26 cellular contexts compared by ENCODE assay signal in genomic region chr1:245366886-245367285, GRCh38.
"Had no signal": no experiment of that assay in that cellular context is flagged by ENCODE, and none has a peak within 500 bp of the region (broad histone marks: within the 10 kb centered on the region; RNA-seq: fewer than 3 reads in every experiment).

No MANE protein-coding gene starts in this region.

- H2AFZ ChIP-seq: hepatocyte, parathyroid adenoma had no signal

- H3K9me3 Mint-ChIP-seq: neural crest cell had no signal

- H3K27me3 ChIP-seq: hepatocyte, neutrophil, right atrium auricular region, stomach, testis, thyroid gland, transverse colon, upper lobe of left lung, vagina had no signal

- H3K4me3 Mint-ChIP-seq: naive thymus-derived CD8-positive, alpha-beta T cell; nephron; neural crest cell had no signal

- H3K4me1 ChIP-seq: parathyroid adenoma, right atrium auricular region, stomach, testis, transverse colon, upper lobe of left lung, vagina had no signal

- H3K9me3 ChIP-seq: heart right ventricle, left ventricle myocardium inferior, neutrophil, right atrium auricular region, stomach, testis, thyroid gland, transverse colon, upper lobe of left lung, vagina had no signal

- H3K4me3 ChIP-seq: heart right ventricle, hepatocyte, left ventricle myocardium inferior, lung, right atrium auricular region, skin epidermis, stomach, testis, thyroid gland, transverse colon, upper lobe of left lung, vagina had no signal

- H3K27ac ChIP-seq: heart right ventricle, hepatocyte, left ventricle myocardium inferior, neutrophil, parathyroid adenoma, right atrium auricular region, skin epidermis, stomach, testis, transverse colon, upper lobe of left lung, vagina had no signal

- H3K9ac ChIP-seq: parathyroid adenoma had no signal

- ATAC-seq: heart right ventricle; naive thymus-derived CD8-positive, alpha-beta T cell; sciatic nerve had no signal

- H3K4me2 ChIP-seq: hepatocyte had no signal

- DNase-seq: heart right ventricle; islet precursor cell; left ventricle myocardium inferior; naive thymus-derived CD8-positive, alpha-beta T cell; occipital lobe; stimulated activated CD4-positive, alpha-beta T cell treated with anti-CD3 and anti-CD28 coated beads, Interleukin-12 subunit alpha, Interleukin-12 subunit beta, amount 100 ng/mL, for 4 hours; stimulated activated CD4-positive, alpha-beta T cell treated with anti-CD3 and anti-CD28 coated beads, Interleukin-15, amount 100 ng/mL, for 24 hours; stimulated activated CD4-positive, alpha-beta T cell treated with anti-CD3 and anti-CD28 coated beads, Interleukin-2, amount 100 ng/mL, for 24 hours; stimulated activated CD4-positive, alpha-beta T cell treated with anti-CD3 and anti-CD28 coated beads, Interleukin-4, amount 100 ng/mL, for 1 hour; stimulated activated naive CD4-positive, alpha-beta T cell; stomach; testis; thyroid gland; transverse colon had no signal

- H3K27ac Mint-ChIP-seq: nephron, progenitor cell of endocrine pancreas had no signal

- H3K36me3 Mint-ChIP-seq: naive thymus-derived CD8-positive, alpha-beta T cell had no signal

- H3K27me3 Mint-ChIP-seq: progenitor cell of endocrine pancreas had no signal

- H3K36me3 ChIP-seq: heart right ventricle, left ventricle myocardium inferior, neutrophil, right atrium auricular region, thyroid gland, transverse colon, upper lobe of left lung, vagina had no signal
